In the genomic region with DNA sequence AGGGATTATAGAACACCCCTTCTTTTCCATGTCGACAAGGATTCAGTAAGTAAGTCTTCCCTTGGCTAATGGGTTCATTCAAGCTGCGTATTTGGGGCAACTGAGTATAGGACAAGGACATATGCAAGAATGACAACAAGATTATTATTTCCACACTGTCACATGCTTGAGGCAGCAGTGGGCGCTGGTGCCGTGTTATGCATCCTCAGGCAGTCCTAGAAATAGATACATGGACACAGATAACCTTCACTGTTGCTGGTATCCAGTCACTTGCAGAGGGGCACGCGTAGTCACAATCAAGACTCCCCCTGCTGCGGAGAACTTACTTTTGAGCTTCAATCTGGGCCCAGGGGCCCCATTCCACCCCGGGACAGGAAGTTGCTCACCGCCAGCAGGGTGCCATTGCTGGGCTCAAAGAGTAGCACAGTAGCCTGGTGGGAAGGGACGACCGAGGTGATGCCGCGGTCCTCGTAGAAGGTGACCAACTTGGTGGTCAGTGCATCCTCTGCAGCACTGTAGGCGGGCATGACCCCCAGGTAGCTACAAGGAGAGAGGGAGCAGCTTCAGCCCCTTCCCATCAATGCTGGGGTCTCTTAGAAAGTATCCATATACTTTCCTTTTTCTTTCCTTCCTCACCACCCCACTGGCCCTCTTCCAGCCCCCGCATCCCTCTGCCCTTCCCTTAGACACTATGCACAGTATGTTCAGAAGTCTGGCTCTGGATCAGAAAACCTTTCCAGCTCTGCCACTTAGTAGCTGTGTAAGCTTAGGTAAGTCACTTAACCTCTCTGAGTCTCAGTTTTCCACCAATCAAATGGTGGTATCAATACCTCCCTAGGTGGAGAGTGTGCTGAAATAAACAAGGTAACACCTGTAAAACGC, we compare ENCODE assay signal across 9 cellular contexts. TPM values are rescaled to one million over a fixed set of nuclear protein-coding genes. Genes with fewer than 3 reads are reported as not detected.
DNase-seq lines count a peak whose midpoint lies in the region; ATAC-seq and TF ChIP-seq lines count a peak whose summit lies in the region.
"Had no signal": no experiment of that assay in that cellular context is flagged by ENCODE, and none has a peak within 500 bp of the region (broad histone marks: within the 10 kb centered on the region; RNA-seq: fewer than 3 reads in every experiment).

No MANE protein-coding gene starts in this region.

- peaks cover 5% of the 10 kb centered on the region; the same call in 1 of the 2 replicates for H3K9me3 Mint-ChIP-seq in WTC11
- no peaks in the 10 kb centered on the region for H3K9me3 Mint-ChIP-seq in activated CD8-positive, alpha-beta memory T cell treated with anti-CD3 and anti-CD28 coated beads, Interleukin-2, amount 10 ng/mL, durations not matched to agents 7 days and 5 days (ENCODE audit: low read depth)
- H3K9me3 Mint-ChIP-seq: activated CD4-positive, alpha-beta T cell treated with anti-CD3 and anti-CD28 coated beads, Interleukin-2, amount 10 ng/mL, durations not matched to agents 7 days and 5 days had no signal

- DNase-seq in HAP-1 (ENCODE audit: low spot score in 2 of 2) (no peak), WTC11 (ENCODE audit: low spot score) (no peak), right atrium auricular region (ENCODE audit: low spot score) (no peak), sigmoid colon (no peak), OCI-M1 (lab: John Stamatoyannopoulos, UW) (no peak)
- DNase-seq in activated T-cell treated with anti-CD3 and anti-CD28 coated beads, Interleukin-2, amount 50 U/mL, for 1 hour, result no peak
- no peak for DNase-seq in activated CD8-positive, alpha-beta memory T cell treated with anti-CD3 and anti-CD28 coated beads, Interleukin-2, amount 10 ng/mL, durations not matched to agents 7 days and 5 days

- H3K4me1 ChIP-seq in HAP-1 (peaks cover 3% of the 10 kb centered on the region; the same call in 1 of the 2 replicates), right atrium auricular region (peaks cover 0 to 17% of the 10 kb centered on the region in 2 donors), sigmoid colon (peaks cover 0 to 11% (median 8%) of the 10 kb centered on the region in 4 donors)

- intact Hi-C loops in sigmoid colon (cut with DNase I), result loop anchor here (5.0 kb wide), 2 partner anchors 90 to 120 kb away; a partner anchor contains a TSS

- peak overlapping the region; percentile 80 for H3K4me3 Mint-ChIP-seq in WTC11
- no peak overlapping the region for H3K4me3 Mint-ChIP-seq in activated CD8-positive, alpha-beta memory T cell treated with anti-CD3 and anti-CD28 coated beads, Interleukin-2, amount 10 ng/mL, durations not matched to agents 7 days and 5 days
- H3K4me3 Mint-ChIP-seq: activated CD4-positive, alpha-beta T cell treated with anti-CD3 and anti-CD28 coated beads, Interleukin-2, amount 10 ng/mL, durations not matched to agents 7 days and 5 days had no signal

- peaks cover 27% of the 10 kb centered on the region for H3K4me1 Mint-ChIP-seq in WTC11
- H3K4me1 Mint-ChIP-seq in activated CD8-positive, alpha-beta memory T cell treated with anti-CD3 and anti-CD28 coated beads, Interleukin-2, amount 10 ng/mL, durations not matched to agents 7 days and 5 days, result peaks cover 3% of the 10 kb centered on the region

- POLR2A ChIA-PET in WTC11 (lab: Charles Lee), result interaction anchor here (0.9 kb wide), 1 partner anchor 24 kb away, joined by 3 read pairs; no protein-coding TSS in a partner anchor

- TF ChIP-seq CTCF in WTC11 (IDR thresholded peaks at IDR 0.05), result no peak
- no peak for TF ChIP-seq CTCF in right atrium auricular region (IDR thresholded peaks at IDR 0.05)
- TF ChIP-seq CTCF in sigmoid colon (IDR thresholded peaks at IDR 0.05), result no peak

- TF ChIP-seq POLR2A in sigmoid colon (IDR thresholded peaks at IDR 0.05), result no peak

- ATAC-seq in WTC11 (no peak), HG03571 (IDR thresholded peaks at IDR 0.05; ENCODE audit: unreplicated experiment) (no peak)
- ATAC-seq in activated CD8-positive, alpha-beta memory T cell treated with anti-CD3 and anti-CD28 coated beads, Interleukin-2, amount 10 ng/mL, durations not matched to agents 7 days and 5 days, result no peak

- TF ChIP-seq EP300 in sigmoid colon (IDR thresholded peaks at IDR 0.05), result no peak

- no peak overlapping the region for H3K27ac Mint-ChIP-seq in WTC11
- no peak overlapping the region for H3K27ac Mint-ChIP-seq in activated CD8-positive, alpha-beta memory T cell treated with anti-CD3 and anti-CD28 coated beads, Interleukin-2, amount 10 ng/mL, durations not matched to agents 7 days and 5 days
- H3K27ac Mint-ChIP-seq: activated CD4-positive, alpha-beta T cell treated with anti-CD3 and anti-CD28 coated beads, Interleukin-2, amount 10 ng/mL, durations not matched to agents 7 days and 5 days had no signal

- H3K27me3 ChIP-seq in HAP-1 (ENCODE audit: low read depth) (no peaks in the 10 kb centered on the region), right atrium auricular region (no peaks in the 10 kb centered on the region), sigmoid colon (peaks cover 0 to 25% (median 0%) of the 10 kb centered on the region in 3 donors)

- H3K36me3 Mint-ChIP-seq in WTC11, result no peaks in the 10 kb centered on the region
- no peaks in the 10 kb centered on the region for H3K36me3 Mint-ChIP-seq in activated CD8-positive, alpha-beta memory T cell treated with anti-CD3 and anti-CD28 coated beads, Interleukin-2, amount 10 ng/mL, durations not matched to agents 7 days and 5 days

- H3K36me3 ChIP-seq in HAP-1 (replicated peaks), result no peaks in the 10 kb centered on the region
- no peaks in the 10 kb centered on the region for H3K36me3 ChIP-seq in right atrium auricular region
- no peaks in the 10 kb centered on the region for H3K36me3 ChIP-seq in sigmoid colon

- peaks cover 19% of the 10 kb centered on the region for H3K27me3 Mint-ChIP-seq in WTC11 (ENCODE audit: low read depth)
- peaks cover 76% of the 10 kb centered on the region for H3K27me3 Mint-ChIP-seq in activated CD8-positive, alpha-beta memory T cell treated with anti-CD3 and anti-CD28 coated beads, Interleukin-2, amount 10 ng/mL, durations not matched to agents 7 days and 5 days

- H3K9me3 ChIP-seq in HAP-1 (no peaks in the 10 kb centered on the region), right atrium auricular region (no peaks in the 10 kb centered on the region), sigmoid colon (no peaks in the 10 kb centered on the region)

- in situ Hi-C loops in HAP-1 (cut with MboI; ENCODE audit: low sequenced_read_pairs), result loop anchor here (5.0 kb wide), 1 partner anchor 90 kb away; no protein-coding TSS in a partner anchor

- H3K27ac ChIP-seq in right atrium auricular region, result peak overlapping the region; percentile 81 to 87
- H3K27ac ChIP-seq in sigmoid colon, result no peak overlapping the region

- H3K4me3 ChIP-seq in HAP-1, result peak overlapping the region; percentile 43
- H3K4me3 ChIP-seq in right atrium auricular region, result peak overlapping the region; percentile 52 to 60
- peak overlapping the region in 3 of 4 donors; percentile 38 to 53 (median 50) for H3K4me3 ChIP-seq in sigmoid colon

- 79 to 80% methylated on average over 17 of the region's 17 CpGs for WGBS in sigmoid colon, 2 donors

- CTCF ChIA-PET in WTC11 (lab: Charles Lee), result interaction anchor here (0.6 to 7.4 kb wide), 8 partner anchors 16 to 119 kb away, joined by 3 to 72 read pairs (median 4); a partner anchor contains a TSS
- CTCF ChIA-PET in activated CD8-positive, alpha-beta memory T cell treated with anti-CD3 and anti-CD28 coated beads, Interleukin-2, amount 10 ng/mL, durations not matched to agents 7 days and 5 days (lab: Charles Lee), result interaction anchor here (1.8 to 2.1 kb wide), 2 partner anchors 12 to 88 kb away, joined by 5 to 8 read pairs; no protein-coding TSS in a partner anchor

TF ChIP-seq in WTC11, 78 proteins besides CTCF, POLR2A, EP300 and RAD21 (continues in another document):
- TF ChIP-seq CBFB (CRISPR knock-in tag; IDR thresholded peaks at IDR 0.05; ENCODE audit: low read depth) (no peak), FOXK1 (CRISPR knock-in tag; IDR thresholded peaks at IDR 0.05) (no peak), SP1 (CRISPR knock-in tag; conservative IDR thresholded peaks at IDR 0.05) (no peak), NFYB (CRISPR knock-in tag; conservative IDR thresholded peaks at IDR 0.05; ENCODE audit: low read depth) (no peak)
- TF ChIP-seq, protein P1, sequence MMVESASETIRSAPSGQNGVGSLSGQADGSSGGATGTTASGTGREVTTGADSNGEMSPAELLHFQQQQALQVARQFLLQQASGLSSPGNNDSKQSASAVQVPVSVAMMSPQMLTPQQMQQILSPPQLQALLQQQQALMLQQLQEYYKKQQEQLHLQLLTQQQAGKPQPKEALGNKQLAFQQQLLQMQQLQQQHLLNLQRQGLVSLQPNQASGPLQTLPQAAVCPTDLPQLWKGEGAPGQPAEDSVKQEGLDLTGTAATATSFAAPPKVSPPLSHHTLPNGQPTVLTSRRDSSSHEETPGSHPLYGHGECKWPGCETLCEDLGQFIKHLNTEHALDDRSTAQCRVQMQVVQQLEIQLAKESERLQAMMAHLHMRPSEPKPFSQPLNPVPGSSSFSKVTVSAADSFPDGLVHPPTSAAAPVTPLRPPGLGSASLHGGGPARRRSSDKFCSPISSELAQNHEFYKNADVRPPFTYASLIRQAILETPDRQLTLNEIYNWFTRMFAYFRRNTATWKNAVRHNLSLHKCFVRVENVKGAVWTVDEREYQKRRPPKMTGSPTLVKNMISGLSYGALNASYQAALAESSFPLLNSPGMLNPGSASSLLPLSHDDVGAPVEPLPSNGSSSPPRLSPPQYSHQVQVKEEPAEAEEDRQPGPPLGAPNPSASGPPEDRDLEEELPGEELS (CRISPR knock-in tag; IDR thresholded peaks at IDR 0.05), result no peak
- TF ChIP-seq, protein P2, sequence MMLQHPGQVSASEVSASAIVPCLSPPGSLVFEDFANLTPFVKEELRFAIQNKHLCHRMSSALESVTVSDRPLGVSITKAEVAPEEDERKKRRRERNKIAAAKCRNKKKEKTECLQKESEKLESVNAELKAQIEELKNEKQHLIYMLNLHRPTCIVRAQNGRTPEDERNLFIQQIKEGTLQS (CRISPR knock-in tag; conservative IDR thresholded peaks at IDR 0.05), result no peak

RNA-seq across cellular contexts. Expression of a gene that starts 0.8 kb away (rescaled TPM):
- total RNA-seq in WTC11 (2021) (12.7 to 14.9 TPM (median 12.9 TPM) in 3 replicates), right atrium auricular region (10 to 100 TPM; 77.7 to 91.1 TPM), sigmoid colon (1 to 10 TPM; 1.6 to 6.1 (median 4.6) TPM)
- 10 to 100 TPM in 2 of 3 donors, 1 to 10 TPM in 1; 7.8 to 24.7 (median 19.8) TPM for polyA plus RNA-seq in sigmoid colon
- total RNA-seq in activated CD8-positive, alpha-beta memory T cell treated with anti-CD3 and anti-CD28 coated beads, Interleukin-2, amount 10 ng/mL, durations not matched to agents 7 days and 5 days, result not detected
- total RNA-seq: activated CD4-positive, alpha-beta T cell treated with anti-CD3 and anti-CD28 coated beads, Interleukin-2, amount 10 ng/mL, durations not matched to agents 7 days and 5 days had no signal

RNA-seq across cellular contexts. Expression of a gene that starts 43.8 kb away (rescaled TPM):
- 0.05 to 0.09 TPM (median 0.07 TPM) in 3 replicates for total RNA-seq in WTC11 (2021)
- total RNA-seq in right atrium auricular region, result not detected
- total RNA-seq in sigmoid colon, result under 1 TPM in 1 of 4 donors, not detected in 3; 0.28 TPM
- 10 to 100 TPM; 19.5 to 32.4 (median 22.8) TPM for polyA plus RNA-seq in sigmoid colon
- total RNA-seq in activated CD8-positive, alpha-beta memory T cell treated with anti-CD3 and anti-CD28 coated beads, Interleukin-2, amount 10 ng/mL, durations not matched to agents 7 days and 5 days, result not detected
- total RNA-seq: activated CD4-positive, alpha-beta T cell treated with anti-CD3 and anti-CD28 coated beads, Interleukin-2, amount 10 ng/mL, durations not matched to agents 7 days and 5 days had no signal

Comparison
In these comparisons a context has a peak if more than half of its experiments do, and no peak if none do; other contexts are left out.
1. H3K27ac ChIP-seq: peak in right atrium auricular region (2 of 2); none in sigmoid colon (0 of 4).
2. Peak in every context shown above with its lines, with median percentiles within 50 percentile points of each other: H3K4me3 ChIP-seq.